ENCODE assay signal across 1 cellular context in the genomic region with DNA sequence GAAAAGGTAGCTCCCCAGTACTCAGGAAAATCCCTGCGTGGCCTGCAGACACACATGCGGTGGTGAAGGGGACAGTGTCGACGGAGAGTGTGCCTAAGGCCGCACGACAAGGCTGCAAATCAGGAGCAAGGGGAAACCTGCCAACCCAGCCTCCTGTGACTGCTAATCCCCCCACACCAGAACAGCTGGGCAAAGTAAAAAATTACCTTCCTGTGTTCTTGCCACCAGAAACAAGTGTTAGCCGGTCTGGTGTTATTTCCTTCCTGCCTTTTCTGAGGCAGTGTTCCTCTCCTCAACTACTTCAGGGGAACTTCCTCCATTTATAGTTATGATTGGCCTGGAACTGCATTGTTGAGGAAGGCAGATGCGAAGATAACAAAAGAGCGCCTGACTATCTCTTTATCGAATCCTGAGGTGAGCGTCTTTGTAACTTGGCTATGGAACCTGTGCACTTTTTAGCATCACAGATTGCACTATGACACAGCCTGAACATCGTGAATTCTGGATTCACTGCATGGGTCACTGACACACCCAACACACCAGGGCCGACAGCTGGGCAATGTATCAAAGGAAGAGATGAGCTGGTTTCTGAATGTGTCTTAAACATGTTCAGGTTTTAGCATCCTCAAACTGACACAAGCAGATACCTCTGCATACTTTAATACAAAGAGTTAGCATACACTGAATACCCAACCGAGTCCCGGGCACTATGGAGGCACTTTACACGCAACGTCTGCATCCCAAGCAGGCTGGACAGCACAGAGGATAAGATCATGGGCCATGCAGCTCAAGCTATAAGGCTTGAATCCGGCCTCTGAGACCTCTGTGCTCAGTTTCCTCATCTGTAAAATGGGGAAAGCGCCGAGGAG.
TF ChIP-seq lines count a peak whose summit lies in the region.

No MANE protein-coding gene starts in this region.

TF ChIP-seq in SK-N-SH, 30 proteins besides CTCF, POLR2A, EP300 and RAD21 (continued from another document):
- TF ChIP-seq NFIC (IDR thresholded peaks at IDR 0.05; ENCODE audit: borderline replicate concordance) (no peak), SMC3 (IDR thresholded peaks at IDR 0.05; ENCODE audit: low read depth, low read length) (no peak), EZH2phosphoT487 (IDR thresholded peaks at IDR 0.05; ENCODE audit: borderline replicate concordance, low read depth) (no peak), RFX5 (IDR thresholded peaks at IDR 0.05; ENCODE audit: low read length) (no peak), NRF1 (IDR thresholded peaks at IDR 0.05; ENCODE audit: low read depth, low read length) (no peak), CHD2 (IDR thresholded peaks at IDR 0.05; ENCODE audit: low read length, partially characterized antibody) (no peak), POLR2AphosphoS5 (IDR thresholded peaks at IDR 0.05; ENCODE audit: low read depth, low read length) (no peak), FOXM1 (IDR thresholded peaks at IDR 0.05; ENCODE audit: low read depth) (no peak), FOXJ3 (CRISPR knock-in tag; IDR thresholded peaks at IDR 0.05) (no peak), RXRA (IDR thresholded peaks at IDR 0.05; ENCODE audit: borderline replicate concordance, low read depth) (no peak), SIN3A (IDR thresholded peaks at IDR 0.05; ENCODE audit: borderline replicate concordance, low read depth, low read length) (no peak)
- TF ChIP-seq, protein P1, sequence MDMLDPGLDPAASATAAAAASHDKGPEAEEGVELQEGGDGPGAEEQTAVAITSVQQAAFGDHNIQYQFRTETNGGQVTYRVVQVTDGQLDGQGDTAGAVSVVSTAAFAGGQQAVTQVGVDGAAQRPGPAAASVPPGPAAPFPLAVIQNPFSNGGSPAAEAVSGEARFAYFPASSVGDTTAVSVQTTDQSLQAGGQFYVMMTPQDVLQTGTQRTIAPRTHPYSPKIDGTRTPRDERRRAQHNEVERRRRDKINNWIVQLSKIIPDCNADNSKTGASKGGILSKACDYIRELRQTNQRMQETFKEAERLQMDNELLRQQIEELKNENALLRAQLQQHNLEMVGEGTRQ (IDR thresholded peaks at IDR 0.05; ENCODE audit: borderline replicate concordance, low read depth, low read length): no peak
- TF ChIP-seq, protein P2, sequence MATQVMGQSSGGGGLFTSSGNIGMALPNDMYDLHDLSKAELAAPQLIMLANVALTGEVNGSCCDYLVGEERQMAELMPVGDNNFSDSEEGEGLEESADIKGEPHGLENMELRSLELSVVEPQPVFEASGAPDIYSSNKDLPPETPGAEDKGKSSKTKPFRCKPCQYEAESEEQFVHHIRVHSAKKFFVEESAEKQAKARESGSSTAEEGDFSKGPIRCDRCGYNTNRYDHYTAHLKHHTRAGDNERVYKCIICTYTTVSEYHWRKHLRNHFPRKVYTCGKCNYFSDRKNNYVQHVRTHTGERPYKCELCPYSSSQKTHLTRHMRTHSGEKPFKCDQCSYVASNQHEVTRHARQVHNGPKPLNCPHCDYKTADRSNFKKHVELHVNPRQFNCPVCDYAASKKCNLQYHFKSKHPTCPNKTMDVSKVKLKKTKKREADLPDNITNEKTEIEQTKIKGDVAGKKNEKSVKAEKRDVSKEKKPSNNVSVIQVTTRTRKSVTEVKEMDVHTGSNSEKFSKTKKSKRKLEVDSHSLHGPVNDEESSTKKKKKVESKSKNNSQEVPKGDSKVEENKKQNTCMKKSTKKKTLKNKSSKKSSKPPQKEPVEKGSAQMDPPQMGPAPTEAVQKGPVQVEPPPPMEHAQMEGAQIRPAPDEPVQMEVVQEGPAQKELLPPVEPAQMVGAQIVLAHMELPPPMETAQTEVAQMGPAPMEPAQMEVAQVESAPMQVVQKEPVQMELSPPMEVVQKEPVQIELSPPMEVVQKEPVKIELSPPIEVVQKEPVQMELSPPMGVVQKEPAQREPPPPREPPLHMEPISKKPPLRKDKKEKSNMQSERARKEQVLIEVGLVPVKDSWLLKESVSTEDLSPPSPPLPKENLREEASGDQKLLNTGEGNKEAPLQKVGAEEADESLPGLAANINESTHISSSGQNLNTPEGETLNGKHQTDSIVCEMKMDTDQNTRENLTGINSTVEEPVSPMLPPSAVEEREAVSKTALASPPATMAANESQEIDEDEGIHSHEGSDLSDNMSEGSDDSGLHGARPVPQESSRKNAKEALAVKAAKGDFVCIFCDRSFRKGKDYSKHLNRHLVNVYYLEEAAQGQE (IDR thresholded peaks at IDR 0.05; ENCODE audit: low read depth, low read length): no peak
- TF ChIP-seq, protein P3, sequence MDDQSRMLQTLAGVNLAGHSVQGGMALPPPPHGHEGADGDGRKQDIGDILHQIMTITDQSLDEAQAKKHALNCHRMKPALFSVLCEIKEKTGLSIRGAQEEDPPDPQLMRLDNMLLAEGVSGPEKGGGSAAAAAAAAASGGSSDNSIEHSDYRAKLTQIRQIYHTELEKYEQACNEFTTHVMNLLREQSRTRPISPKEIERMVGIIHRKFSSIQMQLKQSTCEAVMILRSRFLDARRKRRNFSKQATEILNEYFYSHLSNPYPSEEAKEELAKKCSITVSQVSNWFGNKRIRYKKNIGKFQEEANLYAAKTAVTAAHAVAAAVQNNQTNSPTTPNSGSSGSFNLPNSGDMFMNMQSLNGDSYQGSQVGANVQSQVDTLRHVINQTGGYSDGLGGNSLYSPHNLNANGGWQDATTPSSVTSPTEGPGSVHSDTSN (IDR thresholded peaks at IDR 0.05): no peak
- TF ChIP-seq, protein P4, sequence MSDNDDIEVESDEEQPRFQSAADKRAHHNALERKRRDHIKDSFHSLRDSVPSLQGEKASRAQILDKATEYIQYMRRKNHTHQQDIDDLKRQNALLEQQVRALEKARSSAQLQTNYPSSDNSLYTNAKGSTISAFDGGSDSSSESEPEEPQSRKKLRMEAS (IDR thresholded peaks at IDR 0.05; ENCODE audit: low read depth): no peak
- TF ChIP-seq, protein P5, sequence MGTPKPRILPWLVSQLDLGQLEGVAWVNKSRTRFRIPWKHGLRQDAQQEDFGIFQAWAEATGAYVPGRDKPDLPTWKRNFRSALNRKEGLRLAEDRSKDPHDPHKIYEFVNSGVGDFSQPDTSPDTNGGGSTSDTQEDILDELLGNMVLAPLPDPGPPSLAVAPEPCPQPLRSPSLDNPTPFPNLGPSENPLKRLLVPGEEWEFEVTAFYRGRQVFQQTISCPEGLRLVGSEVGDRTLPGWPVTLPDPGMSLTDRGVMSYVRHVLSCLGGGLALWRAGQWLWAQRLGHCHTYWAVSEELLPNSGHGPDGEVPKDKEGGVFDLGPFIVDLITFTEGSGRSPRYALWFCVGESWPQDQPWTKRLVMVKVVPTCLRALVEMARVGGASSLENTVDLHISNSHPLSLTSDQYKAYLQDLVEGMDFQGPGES (IDR thresholded peaks at IDR 0.05; ENCODE audit: low read depth, low read length): no peak
